20 cellular contexts compared by ENCODE assay signal in the genomic region with DNA sequence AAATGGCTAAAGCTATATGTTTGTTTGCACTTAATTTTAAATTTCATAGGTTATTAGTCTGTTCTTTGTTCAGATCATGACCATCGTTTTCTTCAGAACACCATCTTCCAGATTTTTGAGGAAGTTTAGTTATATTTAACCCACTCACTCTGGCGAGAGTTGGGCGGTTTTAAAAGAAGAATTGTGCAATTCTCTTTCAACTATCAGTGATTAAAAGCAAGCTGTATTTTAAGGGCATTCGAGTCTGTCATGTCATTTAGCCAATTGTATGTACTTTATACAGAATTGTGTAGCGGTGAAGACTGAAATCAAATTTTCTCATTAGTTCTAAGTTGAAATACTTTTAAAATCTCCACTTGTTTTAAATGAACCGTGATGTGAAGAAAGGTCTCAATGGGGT.
DNase-seq lines count a peak whose midpoint lies in the region; ATAC-seq and TF ChIP-seq lines count a peak whose summit lies in the region.
"Had no signal": no experiment of that assay in that cellular context is flagged by ENCODE, and none has a peak within 500 bp of the region (broad histone marks: within the 10 kb centered on the region; RNA-seq: fewer than 3 reads in every experiment).

No MANE protein-coding gene starts in this region.

- peaks cover 10 to 44% (median 28%) of the 10 kb centered on the region in 10 experiments; a peak in 18 of 20 replicates for H3K4me1 ChIP-seq in BLaER1 treated with 17β-estradiol and CSF1 and Interleukin-3, amounts not matched to agents 10 nM and 100 nM
- peaks cover 26% of the 10 kb centered on the region for H3K4me1 ChIP-seq in HUES64 (ENCODE audit: insufficient read depth, low read length)
- H3K4me1 ChIP-seq in iPS-20b (ENCODE audit: insufficient read depth, low read length): peaks cover 21% of the 10 kb centered on the region
- H3K4me1 ChIP-seq in gastroesophageal sphincter: peaks cover 0 to 30% (median 0%) of the 10 kb centered on the region in 3 donors

- no peaks in the 10 kb centered on the region for H4K20me1 ChIP-seq in BLaER1 treated with 17β-estradiol and CSF1 and Interleukin-3, amounts not matched to agents 10 nM and 100 nM

- no peak for TF ChIP-seq POLR2A in gastroesophageal sphincter (IDR thresholded peaks at IDR 0.05)

- peaks cover 0 to 2% (median 0%) of the 10 kb centered on the region in 11 experiments; a peak in 1 of 22 replicates for H3K36me3 ChIP-seq in BLaER1 treated with 17β-estradiol and CSF1 and Interleukin-3, amounts not matched to agents 10 nM and 100 nM
- H3K36me3 ChIP-seq in HUES64 (ENCODE audit: insufficient read depth, low read length) (no peaks in the 10 kb centered on the region), iPS-20b (ENCODE audit: insufficient read depth, low read depth, low read length) (no peaks in the 10 kb centered on the region), gastroesophageal sphincter (no peaks in the 10 kb centered on the region)
- H3K36me3 ChIP-seq: esophagus squamous epithelium had no signal

- peaks cover 0 to 14% (median 8%) of the 10 kb centered on the region in 11 experiments; a peak in 18 of 22 replicates for H3K9me3 ChIP-seq in BLaER1 treated with 17β-estradiol and CSF1 and Interleukin-3, amounts not matched to agents 10 nM and 100 nM (replicated peaks in 1 of 11)
- H3K9me3 ChIP-seq in HUES64 (ENCODE audit: insufficient read depth, low read depth, low read length) (peaks cover 2% of the 10 kb centered on the region; the same call in 1 of the 2 replicates), iPS-20b (ENCODE audit: insufficient read depth, low read depth, low read length) (no peaks in the 10 kb centered on the region), gastroesophageal sphincter (peaks cover 0 to 3% (median 0%) of the 10 kb centered on the region in 3 donors)
- H3K9me3 ChIP-seq: esophagus squamous epithelium had no signal

- WGBS in HUES64: no CpG with 5 or more reads among the region's 6 CpGs
- 59 to 61% methylated on average over 6 of the region's 6 CpGs for WGBS in gastroesophageal sphincter (ENCODE audit: low coverage in 1 of 2), 2 donors

- TF ChIP-seq EP300 in gastroesophageal sphincter (IDR thresholded peaks at IDR 0.05): no peak

- no peak for ATAC-seq in gastroesophageal sphincter
- ATAC-seq: activated T-helper 17 cell treated with anti-CD3 and anti-CD28 coated beads, Interleukin-2, amount 50 U/mL, for 72 hours; GM12878; left lobe of liver had no signal

- DNase-seq in SKM-1 (lab: John Stamatoyannopoulos, UW; ENCODE audit: unreplicated experiment) (peak; percentile 58), epidermal melanocyte (ENCODE audit: insufficient read length, low spot score) (no peak), retina (no peak), hypothalamus (lab: John Stamatoyannopoulos, UW) (no peak)
- DNase-seq: activated CD4-positive, CD25-positive, alpha-beta regulatory T cell treated with anti-CD3 and anti-CD28 coated beads, Interleukin-2, amount 50 U/mL, for 72 hours; COR-L47; esophagus squamous epithelium; NCI-H2171; NCI-H82; occipital lobe; stimulated activated CD4-positive, alpha-beta T cell treated with anti-CD3 and anti-CD28 coated beads, Interleukin-4, amount 100 ng/mL, for 24 hours; T-helper 2 cell had no signal

- H3K27me3 ChIP-seq in BLaER1 treated with 17β-estradiol and CSF1 and Interleukin-3, amounts not matched to agents 10 nM and 100 nM: peaks cover 0 to 6% (median 0%) of the 10 kb centered on the region in 11 experiments; a peak in 6 of 22 replicates
- peaks cover 14% of the 10 kb centered on the region; the same call in 1 of the 2 replicates for H3K27me3 ChIP-seq in HUES64 (ENCODE audit: insufficient read depth, low read length)
- H3K27me3 ChIP-seq in iPS-20b (ENCODE audit: insufficient read depth, low read length): peaks cover 14% of the 10 kb centered on the region
- H3K27me3 ChIP-seq in gastroesophageal sphincter: no peaks in the 10 kb centered on the region

- H3K9ac ChIP-seq in BLaER1 treated with 17β-estradiol and CSF1 and Interleukin-3, amounts not matched to agents 10 nM and 100 nM: peak overlapping the region in 5 of 11 experiments; percentile 10 to 60 (median 18); a peak in 6 of 22 replicates
- no peak overlapping the region for H3K9ac ChIP-seq in HUES64 (ENCODE audit: low read depth, low read length)
- no peak overlapping the region for H3K9ac ChIP-seq in iPS-20b (ENCODE audit: low read depth, low read length)

- H3K4me2 ChIP-seq in BLaER1 treated with 17β-estradiol and CSF1 and Interleukin-3, amounts not matched to agents 10 nM and 100 nM: peak overlapping the region; percentile 14 to 77 (median 66); a peak in 20 of 22 replicates

- H3K4me3 ChIP-seq in BLaER1 treated with 17β-estradiol and CSF1 and Interleukin-3, amounts not matched to agents 10 nM and 100 nM: peak overlapping the region in 6 of 10 experiments; percentile 7 to 76 (median 69); a peak in 5 of 20 replicates
- H3K4me3 ChIP-seq in HUES64 (ENCODE audit: low read length) (peak overlapping the region; percentile 74; the same call in 1 of the 2 replicates), iPS-20b (ENCODE audit: low read length) (0 out of 2 replicates have a peak overlapping the region, but pooled peaks have one; percentile 82), gastroesophageal sphincter (no peak overlapping the region)
- H3K4me3 ChIP-seq: esophagus squamous epithelium, GM12878, skin epidermis had no signal

- H3K27ac ChIP-seq in BLaER1 treated with 17β-estradiol and CSF1 and Interleukin-3, amounts not matched to agents 10 nM and 100 nM: peak overlapping the region in 8 of 11 experiments; percentile 17 to 75 (median 64); a peak in 14 of 22 replicates
- H3K27ac ChIP-seq in HUES64 (ENCODE audit: low read depth, low read length) (no peak overlapping the region), iPS-20b (ENCODE audit: low read length) (no peak overlapping the region), gastroesophageal sphincter (no peak overlapping the region)
- H3K27ac ChIP-seq: esophagus squamous epithelium, skin epidermis had no signal

- no peak for TF ChIP-seq CTCF in gastroesophageal sphincter (IDR thresholded peaks at IDR 0.05)

Comparison
In these comparisons a context has a peak if more than half of its experiments do, and no peak if none do; other contexts are left out.
1. H3K27ac ChIP-seq: peak in BLaER1 treated with 17β-estradiol and CSF1 and Interleukin-3, amounts not matched to agents 10 nM and 100 nM (8 of 11); none in HUES64 (single experiment), iPS-20b (single experiment) and gastroesophageal sphincter (0 of 4).
2. H3K4me3 ChIP-seq: peak in BLaER1 treated with 17β-estradiol and CSF1 and Interleukin-3, amounts not matched to agents 10 nM and 100 nM (6 of 10), HUES64 (single experiment) and iPS-20b (single experiment); none in gastroesophageal sphincter (0 of 2).